In genomic region chr9:94799578-94800264, GRCh38 we compare ENCODE assay signal across 10 cellular contexts.
DNase-seq lines count a peak whose midpoint lies in the region; ATAC-seq and TF ChIP-seq lines count a peak whose summit lies in the region.
"Had no signal": no experiment of that assay in that cellular context is flagged by ENCODE, and none has a peak within 500 bp of the region (broad histone marks: within the 10 kb centered on the region; RNA-seq: fewer than 3 reads in every experiment).

No MANE protein-coding gene starts in this region.

- no peak overlapping the region for H3K27ac Mint-ChIP-seq in endodermal cell

- H3K9ac ChIP-seq in endodermal cell (ENCODE audit: extremely low read depth, low read length, poor library complexity, severe bottlenecking) (no peak overlapping the region), mucosa of stomach (ENCODE audit: low read length) (peak overlapping the region; percentile 17)

- H3K27ac ChIP-seq in left ventricle myocardium inferior (replicated peaks) (peak overlapping the region; percentile 44), endodermal cell (ENCODE audit: low read depth, low read length) (no peak overlapping the region), aorta (ENCODE audit: low read depth in 1 of 2, low read length in 2 of 2) (peak overlapping the region; percentile 97 to 99)

- H3K27me3 ChIP-seq in left ventricle myocardium inferior (ENCODE audit: low read depth) = no peaks in the 10 kb centered on the region
- H3K27me3 ChIP-seq in endodermal cell (ENCODE audit: control insufficient read depth, insufficient read depth, low read length, poor library complexity, severe bottlenecking) = no peaks in the 10 kb centered on the region
- no peaks in the 10 kb centered on the region for H3K27me3 ChIP-seq in mucosa of stomach (ENCODE audit: control insufficient read depth, insufficient read depth, low read length)
- H3K27me3 ChIP-seq in aorta (ENCODE audit: control insufficient read depth in 1 of 2, insufficient read depth in 2 of 2, low read length in 1 of 2) = no peaks in the 10 kb centered on the region

- no peaks in the 10 kb centered on the region for H3K4me1 Mint-ChIP-seq in endodermal cell

- H3K27me3 Mint-ChIP-seq in endodermal cell (ENCODE audit: insufficient read depth) = no peaks in the 10 kb centered on the region

- DNase-seq in left ventricle myocardium inferior (no peak), Right ventricle myocardium superior (no peak), endodermal cell (peak; percentile 13), aorta (no peak), 8988T (no peak)
- no peak for DNase-seq in stimulated activated CD4-positive, alpha-beta T cell treated with anti-CD3 and anti-CD28 coated beads, Interleukin-2, amount 100 ng/mL, for 48 hours
- DNase-seq: NCI-H2171, T1000 had no signal

- no peak overlapping the region for H3K4me3 ChIP-seq in left ventricle myocardium inferior
- no peak overlapping the region for H3K4me3 ChIP-seq in endodermal cell (ENCODE audit: low read length)
- H3K4me3 ChIP-seq in mucosa of stomach (ENCODE audit: low read length) = no peak overlapping the region
- H3K4me3 ChIP-seq in aorta (ENCODE audit: low read length in 2 of 2) = peak overlapping the region in 1 of 2 donors; percentile 15

- TF ChIP-seq CTCF in left ventricle myocardium inferior (IDR thresholded peaks at IDR 0.05; ENCODE audit: borderline replicate concordance) = no peak
- TF ChIP-seq CTCF in endodermal cell (conservative IDR thresholded peaks at IDR 0.05) = no peak

- 84 to 93% methylated on average over 6 to 9 of the region's 9 CpGs for WGBS in endodermal cell (ENCODE audit: insufficient coverage in 1 of 2, insufficient read length in 1 of 2), 2 experiments
- 20 to 27% methylated on average over 9 of the region's 9 CpGs for WGBS in aorta, 2 donors

- H3K4me3 Mint-ChIP-seq in endodermal cell = no peak overlapping the region

- ATAC-seq in Right ventricle myocardium superior (ENCODE audit: poor library complexity) (no peak), aorta (ENCODE audit: low FRiP score) (peak; percentile 51), HG03469 (IDR thresholded peaks at IDR 0.05; ENCODE audit: unreplicated experiment) (no peak)

- H3K36me3 Mint-ChIP-seq in endodermal cell (ENCODE audit: low read depth) = peaks cover 30% of the 10 kb centered on the region

- intact Hi-C loops in left ventricle myocardium inferior (cut with micrococcal nuclease) = no loop called here
- intact Hi-C loops in Right ventricle myocardium superior (cut with DNase I) = no loop called here
- intact Hi-C loops in aorta (cut with DNase I) = loop anchor here in 1 of 2 donors (5.0 to 10.0 kb wide), 2 partner anchors 65 to 208 kb away; no protein-coding TSS in a partner anchor

- H3K9me3 Mint-ChIP-seq in endodermal cell = no peaks in the 10 kb centered on the region

- peaks cover 43% of the 10 kb centered on the region for H3K4me1 ChIP-seq in left ventricle myocardium inferior
- no peaks in the 10 kb centered on the region for H3K4me1 ChIP-seq in endodermal cell (ENCODE audit: control insufficient read depth, insufficient read depth, low read length)
- H3K4me1 ChIP-seq in mucosa of stomach (ENCODE audit: control insufficient read depth, insufficient read depth, low read length) = peaks cover 30% of the 10 kb centered on the region
- peaks cover 12 to 15% of the 10 kb centered on the region in 2 donors for H3K4me1 ChIP-seq in aorta (ENCODE audit: control insufficient read depth in 1 of 2, insufficient read depth in 2 of 2, low read length in 2 of 2)

- H3K36me3 ChIP-seq in left ventricle myocardium inferior (peaks cover 6% of the 10 kb centered on the region), endodermal cell (ENCODE audit: control insufficient read depth, insufficient read depth, low read length) (peaks cover 38% of the 10 kb centered on the region), mucosa of stomach (ENCODE audit: control insufficient read depth, insufficient read depth, low read length) (no peaks in the 10 kb centered on the region), aorta (ENCODE audit: control insufficient read depth in 1 of 2, insufficient read depth in 2 of 2, low read length in 1 of 2) (no peaks in the 10 kb centered on the region)

- H3K9me3 ChIP-seq in left ventricle myocardium inferior (replicated peaks) (no peaks in the 10 kb centered on the region), endodermal cell (ENCODE audit: control insufficient read depth, low read length) (no peaks in the 10 kb centered on the region), mucosa of stomach (ENCODE audit: control insufficient read depth, low read length) (no peaks in the 10 kb centered on the region), aorta (ENCODE audit: control insufficient read depth, low read length) (no peaks in the 10 kb centered on the region)
